ENCODE assay signal across 1 cellular context in genomic region chr11:128517457-128518230, GRCh38.
TF ChIP-seq lines count a peak whose summit lies in the region.

No MANE protein-coding gene starts in this region.

TF ChIP-seq in GM12878, 131 proteins besides CTCF, POLR2A, EP300 and RAD21 (continued from another document):
- TF ChIP-seq, protein P1, sequence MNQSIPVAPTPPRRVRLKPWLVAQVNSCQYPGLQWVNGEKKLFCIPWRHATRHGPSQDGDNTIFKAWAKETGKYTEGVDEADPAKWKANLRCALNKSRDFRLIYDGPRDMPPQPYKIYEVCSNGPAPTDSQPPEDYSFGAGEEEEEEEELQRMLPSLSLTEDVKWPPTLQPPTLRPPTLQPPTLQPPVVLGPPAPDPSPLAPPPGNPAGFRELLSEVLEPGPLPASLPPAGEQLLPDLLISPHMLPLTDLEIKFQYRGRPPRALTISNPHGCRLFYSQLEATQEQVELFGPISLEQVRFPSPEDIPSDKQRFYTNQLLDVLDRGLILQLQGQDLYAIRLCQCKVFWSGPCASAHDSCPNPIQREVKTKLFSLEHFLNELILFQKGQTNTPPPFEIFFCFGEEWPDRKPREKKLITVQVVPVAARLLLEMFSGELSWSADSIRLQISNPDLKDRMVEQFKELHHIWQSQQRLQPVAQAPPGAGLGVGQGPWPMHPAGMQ (IDR thresholded peaks at IDR 0.05; ENCODE audit: borderline replicate concordance), result no peak
- no peak for TF ChIP-seq SREBF2 (IDR thresholded peaks at IDR 0.05; ENCODE audit: low read length)
- no peak for TF ChIP-seq SUZ12 (IDR thresholded peaks at IDR 0.05; ENCODE audit: unreplicated experiment)
